ENCODE assay signal across 28 cellular contexts in the genomic region with DNA sequence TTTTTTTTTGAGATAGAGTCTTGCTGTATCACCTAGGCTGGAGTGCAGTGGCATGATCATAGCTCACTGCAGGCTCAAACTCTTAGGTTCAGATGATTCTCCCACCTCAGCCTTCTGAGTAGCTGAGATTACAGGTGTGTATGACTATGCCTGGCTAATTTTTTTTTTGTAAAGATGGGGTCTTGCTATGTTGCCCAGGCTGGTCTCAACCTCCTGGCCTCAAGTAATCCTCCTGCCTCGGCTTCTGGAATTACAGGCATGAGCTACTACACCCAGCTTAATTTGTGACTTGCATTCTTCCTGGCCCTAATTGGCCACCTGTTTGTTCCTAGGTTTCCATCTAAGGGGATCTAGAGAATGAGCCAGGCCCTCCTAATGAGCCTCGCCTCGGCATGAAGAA. TPM values are rescaled to one million over a fixed set of nuclear protein-coding genes. Genes with fewer than 3 reads are reported as not detected.
"Had no signal": no experiment of that assay in that cellular context is flagged by ENCODE, and none has a peak within 500 bp of the region (broad histone marks: within the 10 kb centered on the region; RNA-seq: fewer than 3 reads in every experiment).

No MANE protein-coding gene starts in this region.

- H3K27me3 Mint-ChIP-seq: activated naive CD8-positive, alpha-beta T cell; activated naive CD8-positive, alpha-beta T cell treated with anti-CD3 and anti-CD28 coated beads, Interleukin-2, amount 50 U/mL, for 24 hours had no signal

- FAIRE-seq: bronchial epithelial cell, RCC 7860 had no signal

- H3K27ac Mint-ChIP-seq: activated CD4-positive, alpha-beta memory T cell treated with anti-CD3 and anti-CD28 coated beads, Interleukin-2, amount 10 ng/mL, durations not matched to agents 7 days and 5 days; activated CD8-positive, alpha-beta memory T cell treated with anti-CD3 and anti-CD28 coated beads, Interleukin-2, amount 10 ng/mL, durations not matched to agents 7 days and 5 days; activated naive CD4-positive, alpha-beta T cell treated with anti-CD3 and anti-CD28 coated beads, Interleukin-2, amount 10 ng/mL, durations not matched to agents 7 days and 5 days; activated naive CD8-positive, alpha-beta T cell; activated naive CD8-positive, alpha-beta T cell treated with anti-CD3 and anti-CD28 coated beads, Interleukin-2, amount 50 U/mL, for 24 hours had no signal

- H2AFZ ChIP-seq: PC-9 had no signal

- H3K27ac ChIP-seq: PC-9, VCaP had no signal

- H3K36me3 Mint-ChIP-seq: activated CD8-positive, alpha-beta memory T cell treated with anti-CD3 and anti-CD28 coated beads, Interleukin-2, amount 10 ng/mL, durations not matched to agents 7 days and 5 days; activated naive CD4-positive, alpha-beta T cell treated with anti-CD3 and anti-CD28 coated beads, Interleukin-2, amount 10 ng/mL, durations not matched to agents 7 days and 5 days; activated naive CD8-positive, alpha-beta T cell; brain had no signal

- DNase-seq: activated CD4-positive, alpha-beta memory T cell treated with anti-CD3 and anti-CD28 coated beads, Interleukin-2, amount 10 ng/mL, durations not matched to agents 7 days and 5 days; activated CD4-positive, alpha-beta T cell treated with anti-CD3 and anti-CD28 coated beads for 1 hour; activated CD4-positive, alpha-beta T cell treated with anti-CD3 and anti-CD28 coated beads for 48 hours; activated CD4-positive, CD25-positive, alpha-beta regulatory T cell; activated CD8-positive, alpha-beta memory T cell treated with anti-CD3 and anti-CD28 coated beads, Interleukin-2, amount 50 U/mL, for 48 hours; activated effector memory CD4-positive, alpha-beta T cell treated with Interleukin-2 at 50 U/mL for 16 hours; activated naive CD4-positive, alpha-beta T cell treated with anti-CD3 and anti-CD28 coated beads, Interleukin-2, amount 10 ng/mL, durations not matched to agents 7 days and 5 days; activated naive CD8-positive, alpha-beta T cell treated with anti-CD3 and anti-CD28 coated beads, Interleukin-2, amount 50 U/mL, for 24 hours; activated T-cell treated with anti-CD3 and anti-CD28 coated beads, Interleukin-2, amount 50 U/mL, for 48 hours; anterior cingulate cortex; central memory CD4-positive, alpha-beta T cell; NCI-H1694; NCI-H1930; NCI-H2081 treated with DMSO at 0.1 percent for 48 hours; NCI-H226; NCI-H524 treated with DMSO at 0.1 percent for 48 hours; NCI-H748 treated with DMSO at 0.1 percent for 48 hours; PC-9; SW 1271; T-helper 1 cell; T-helper 2 cell; T-helper 9 cell had no signal

- H3K4me3 Mint-ChIP-seq: activated CD4-positive, alpha-beta memory T cell treated with anti-CD3 and anti-CD28 coated beads, Interleukin-2, amount 10 ng/mL, durations not matched to agents 7 days and 5 days; activated CD8-positive, alpha-beta memory T cell treated with anti-CD3 and anti-CD28 coated beads, Interleukin-2, amount 10 ng/mL, durations not matched to agents 7 days and 5 days; activated naive CD4-positive, alpha-beta T cell treated with anti-CD3 and anti-CD28 coated beads, Interleukin-2, amount 10 ng/mL, durations not matched to agents 7 days and 5 days; activated naive CD8-positive, alpha-beta T cell; activated naive CD8-positive, alpha-beta T cell treated with anti-CD3 and anti-CD28 coated beads, Interleukin-2, amount 50 U/mL, for 24 hours; brain had no signal

- H3K4me3 ChIP-seq: PC-9 had no signal

- H3K4me2 ChIP-seq: PC-9 had no signal

- H3K4me1 Mint-ChIP-seq: activated CD4-positive, alpha-beta memory T cell treated with anti-CD3 and anti-CD28 coated beads, Interleukin-2, amount 10 ng/mL, durations not matched to agents 7 days and 5 days; activated CD8-positive, alpha-beta memory T cell treated with anti-CD3 and anti-CD28 coated beads, Interleukin-2, amount 10 ng/mL, durations not matched to agents 7 days and 5 days; activated naive CD4-positive, alpha-beta T cell treated with anti-CD3 and anti-CD28 coated beads, Interleukin-2, amount 10 ng/mL, durations not matched to agents 7 days and 5 days; activated naive CD8-positive, alpha-beta T cell treated with anti-CD3 and anti-CD28 coated beads, Interleukin-2, amount 50 U/mL, for 24 hours had no signal

- H3K9me3 Mint-ChIP-seq: activated CD4-positive, alpha-beta memory T cell treated with anti-CD3 and anti-CD28 coated beads, Interleukin-2, amount 10 ng/mL, durations not matched to agents 7 days and 5 days; activated naive CD4-positive, alpha-beta T cell treated with anti-CD3 and anti-CD28 coated beads, Interleukin-2, amount 10 ng/mL, durations not matched to agents 7 days and 5 days; activated naive CD8-positive, alpha-beta T cell treated with anti-CD3 and anti-CD28 coated beads, Interleukin-2, amount 50 U/mL, for 24 hours; brain had no signal

RNA-seq across cellular contexts. Expression of a gene that starts 9.3 kb away (rescaled TPM):
- total RNA-seq: activated CD8-positive, alpha-beta memory T cell treated with anti-CD3 and anti-CD28 coated beads, Interleukin-2, amount 10 ng/mL, durations not matched to agents 7 days and 5 days had no signal
